ENCODE assay signal across 1 cellular context in the genomic region with DNA sequence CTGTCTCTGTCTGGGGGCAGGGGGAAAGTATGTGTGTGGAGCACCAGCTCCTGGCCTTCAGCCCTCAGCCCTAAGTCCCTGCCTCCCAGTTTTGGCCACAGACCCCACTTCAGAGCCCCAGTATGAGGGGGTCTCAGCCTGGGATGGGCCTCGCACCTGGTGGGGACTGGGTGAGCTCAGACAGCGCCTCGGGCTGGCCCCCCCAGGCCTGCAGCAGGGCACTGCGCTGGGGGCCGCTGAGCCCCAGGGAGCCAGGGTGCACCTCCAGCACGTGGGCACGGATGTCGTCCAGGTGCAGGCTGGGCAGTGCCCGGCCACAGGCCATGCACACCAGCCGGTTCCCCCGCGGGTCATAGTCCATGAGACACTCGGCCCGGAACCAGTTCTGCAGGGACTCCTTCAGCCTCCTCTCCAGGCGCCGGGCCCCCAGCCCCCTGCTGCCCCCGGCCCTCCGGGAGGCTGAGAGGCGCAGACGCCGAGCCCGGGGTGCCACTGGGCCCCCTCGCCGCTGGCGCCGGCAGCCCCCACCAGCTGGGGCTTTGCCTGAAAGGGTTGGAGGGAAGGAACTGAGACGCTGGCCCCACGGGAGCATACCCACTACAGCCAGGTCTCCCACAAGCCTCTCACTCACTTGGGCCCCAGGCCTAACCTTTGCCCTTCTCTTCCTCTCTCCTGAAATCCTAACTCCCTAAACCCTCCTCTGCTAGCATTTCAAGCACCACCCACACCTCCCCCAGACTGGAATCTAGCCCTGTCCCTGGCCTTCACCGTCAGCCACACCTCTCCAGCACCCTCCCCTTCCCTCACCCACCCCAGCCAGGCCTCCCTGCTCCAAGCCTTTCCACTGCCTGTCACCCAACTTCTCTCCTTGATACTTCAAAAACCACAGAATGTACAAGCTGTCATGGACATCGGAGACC.
TF ChIP-seq lines count a peak whose summit lies in the region.

No MANE protein-coding gene starts in this region.

TF ChIP-seq in H1, 55 proteins besides CTCF, POLR2A, EP300 and RAD21:
- TF ChIP-seq SP1 (IDR thresholded peaks at IDR 0.05; ENCODE audit: low read depth, low read length): 0 out of 2 replicates have a peak, but pooled peaks have one; percentile 25
- no peak for TF ChIP-seq CHD2 (IDR thresholded peaks at IDR 0.05; ENCODE audit: low read length)
- 0 out of 2 replicates have a peak, but pooled peaks have one; percentile 16 for TF ChIP-seq TAF1 (IDR thresholded peaks at IDR 0.05; ENCODE audit: low read depth, low read length)
- 0 out of 4 replicates have a peak, but pooled peaks of 1 of the 2 experiments have one; percentile 24 for TF ChIP-seq SIN3A (conservative IDR thresholded peaks at IDR 0.05 in 1 of 2, IDR thresholded peaks at IDR 0.05 in 1 of 2; ENCODE audit: low read depth in 1 of 2, low read length in 2 of 2)
